In genomic region chr4:88458091-88458740, GRCh38 we compare ENCODE assay signal across 9 cellular contexts. TPM values are rescaled to one million over a fixed set of nuclear protein-coding genes. Genes with fewer than 3 reads are reported as not detected.
A peak's percentile ranks its signal among the peaks of the same experiment; 100 is the strongest.
DNase-seq lines count a peak whose midpoint lies in the region; ATAC-seq and TF ChIP-seq lines count a peak whose summit lies in the region.
"Had no signal": no experiment of that assay in that cellular context is flagged by ENCODE, and none has a peak within 500 bp of the region (broad histone marks: within the 10 kb centered on the region; RNA-seq: fewer than 3 reads in every experiment).

No MANE protein-coding gene starts in this region.

- POLR2A ChIA-PET in HEK293T (lab: Yijun Ruan, JAX) (no interaction called here), OCI-LY7 (lab: Charles Lee) (no interaction called here)

- H4K20me1 ChIP-seq in GM23248 (ENCODE audit: insufficient read depth): no peaks in the 10 kb centered on the region
- no peaks in the 10 kb centered on the region for H4K20me1 ChIP-seq in OCI-LY7 (ENCODE audit: insufficient read depth, low read length)

- no peak overlapping the region for H3K9ac ChIP-seq in GM23248
- H3K9ac ChIP-seq: SK-N-SH had no signal

- H3K27me3 ChIP-seq in GM23248 (replicated peaks; ENCODE audit: insufficient read depth) (peaks cover 12% of the 10 kb centered on the region; the same call in 1 of the 2 replicates), Peyer's patch (no peaks in the 10 kb centered on the region), gastroesophageal sphincter (no peaks in the 10 kb centered on the region), sigmoid colon (no peaks in the 10 kb centered on the region)

- WGBS in GM23248 (ENCODE audit: low coverage in 1 of 2, low lambda C conversion rate in 2 of 2, missing lambda C conversion rate in 2 of 2), 2 experiments: 50 to 57% methylated on average over 8 of the region's 8 CpGs
- 56 to 69% methylated on average over 8 of the region's 8 CpGs for WGBS in gastroesophageal sphincter (ENCODE audit: low coverage in 1 of 2), 2 donors
- WGBS in sigmoid colon, 2 donors: 32 to 48% methylated on average over 8 of the region's 8 CpGs

- H2AFZ ChIP-seq in GM23248 (peak overlapping the region; percentile 80), OCI-LY7 (ENCODE audit: low read length) (no peak overlapping the region)

- no peaks in the 10 kb centered on the region; the same call in 1 of the 2 replicates for H3F3A ChIP-seq in GM23248 (ENCODE audit: insufficient read depth)

- H3K9me3 ChIP-seq in GM23248 (ENCODE audit: low read depth) (no peaks in the 10 kb centered on the region), Peyer's patch (no peaks in the 10 kb centered on the region), gastroesophageal sphincter (no peaks in the 10 kb centered on the region), sigmoid colon (no peaks in the 10 kb centered on the region), OCI-LY7 (ENCODE audit: low read length) (no peaks in the 10 kb centered on the region)
- H3K9me3 ChIP-seq: SK-N-SH had no signal

- in situ Hi-C loops in GM23248 (cut with MboI): no loop called here

- no peak overlapping the region for H3K27ac ChIP-seq in GM23248
- peak overlapping the region in 2 of 4 donors; percentile 51 to 78 for H3K27ac ChIP-seq in Peyer's patch
- H3K27ac ChIP-seq in gastroesophageal sphincter: peak overlapping the region in 3 of 4 donors; percentile 84 to 87 (median 86)
- peak overlapping the region; percentile 75 to 85 (median 82) for H3K27ac ChIP-seq in sigmoid colon
- no peak overlapping the region for H3K27ac ChIP-seq in OCI-LY7 (ENCODE audit: low read depth, low read length, poor library complexity, severe bottlenecking)

- TF ChIP-seq POLR2A in Peyer's patch (IDR thresholded peaks at IDR 0.05) (no peak), gastroesophageal sphincter (IDR thresholded peaks at IDR 0.05) (no peak), sigmoid colon (IDR thresholded peaks at IDR 0.05) (no peak)

- H3K4me2 ChIP-seq in GM23248 (ENCODE audit: unreplicated experiment) (no peak overlapping the region), OCI-LY7 (ENCODE audit: low read length) (no peak overlapping the region)

- no peak for ATAC-seq in gastroesophageal sphincter
- ATAC-seq in HG03135 (IDR thresholded peaks at IDR 0.05; ENCODE audit: unreplicated experiment): no peak

- H3K9me2 ChIP-seq in GM23248 (ENCODE audit: insufficient read depth) (no peaks in the 10 kb centered on the region), OCI-LY7 (ENCODE audit: insufficient read depth, low read length) (no peaks in the 10 kb centered on the region)
- H3K9me2 ChIP-seq: SK-N-SH had no signal

- CTCF ChIA-PET in HEK293T (lab: Yijun Ruan, JAX) (no interaction called here), OCI-LY7 (lab: Charles Lee; ENCODE audit: unreplicated experiment) (no interaction called here)

- H3K79me2 ChIP-seq in GM23248 (ENCODE audit: insufficient read depth): no peaks in the 10 kb centered on the region
- no peaks in the 10 kb centered on the region for H3K79me2 ChIP-seq in OCI-LY7 (ENCODE audit: insufficient read depth, low read depth, low read length)

- TF ChIP-seq CTCF in Peyer's patch (IDR thresholded peaks at IDR 0.05) (no peak), gastroesophageal sphincter (IDR thresholded peaks at IDR 0.05) (no peak), sigmoid colon (IDR thresholded peaks at IDR 0.05) (no peak), OCI-LY7 (conservative IDR thresholded peaks at IDR 0.05; ENCODE audit: low read length) (no peak), GM20000 (IDR thresholded peaks at IDR 0.05; ENCODE audit: extremely low read depth, missing control alignments) (no peak)

- intact Hi-C loops in sigmoid colon (cut with DNase I): loop anchor here (5.0 to 10.0 kb wide), 2 partner anchors 64 to 1377 kb away; partner anchors contain the start of genes PYURF and SNCA
- intact Hi-C loops in OCI-LY7 (cut with micrococcal nuclease; ENCODE audit: unreplicated experiment): no loop called here

- H3K36me3 ChIP-seq in GM23248 (ENCODE audit: low read depth) (no peaks in the 10 kb centered on the region), Peyer's patch (peaks cover 0 to under 1% (median 0%) of the 10 kb centered on the region in 3 donors), gastroesophageal sphincter (peaks cover 0 to 11% of the 10 kb centered on the region in 2 donors), sigmoid colon (peaks cover 0 to 15% (median 0%) of the 10 kb centered on the region in 4 donors), OCI-LY7 (ENCODE audit: insufficient read depth, low read length) (no peaks in the 10 kb centered on the region)

- H3K4me3 ChIP-seq in GM23248 (no peak overlapping the region), Peyer's patch (peak overlapping the region in 3 of 4 donors; percentile 68 to 73 (median 68)), gastroesophageal sphincter (peak overlapping the region in 1 of 2 donors; percentile 79), sigmoid colon (peak overlapping the region; percentile 49 to 80 (median 62)), OCI-LY7 (ENCODE audit: low read depth, low read length, poor library complexity, severe bottlenecking) (no peak overlapping the region)

- BruUV-seq in OCI-LY7 (replicated peaks; lab: Mats Ljungman, UMichigan): no TSS peak

- DNase-seq in GM23248 (no peak), Peyer's patch (no peak), sigmoid colon (no peak), HEK293T (ENCODE audit: extremely low spot score) (no peak), OCI-LY7 (ENCODE audit: low spot score) (no peak), GM20000 (ENCODE audit: low spot score) (no peak)

- no peaks in the 10 kb centered on the region for H3K4me1 ChIP-seq in GM23248 (ENCODE audit: insufficient read depth)
- no peaks in the 10 kb centered on the region for H3K4me1 ChIP-seq in Peyer's patch
- peaks cover 0 to 21% (median 0%) of the 10 kb centered on the region in 3 donors for H3K4me1 ChIP-seq in gastroesophageal sphincter
- peaks cover 0 to 9% (median 2%) of the 10 kb centered on the region in 4 donors for H3K4me1 ChIP-seq in sigmoid colon
- peaks cover 11% of the 10 kb centered on the region for H3K4me1 ChIP-seq in OCI-LY7 (ENCODE audit: insufficient read depth, low read length, poor library complexity, severe bottlenecking)

- no peak for TF ChIP-seq EP300 in gastroesophageal sphincter (IDR thresholded peaks at IDR 0.05)
- TF ChIP-seq EP300 in sigmoid colon (IDR thresholded peaks at IDR 0.05): no peak

TF ChIP-seq in HEK293T, 16 proteins besides CTCF, POLR2A, EP300 and RAD21:
- TF ChIP-seq SUZ12 (IDR thresholded peaks at IDR 0.05): no peak
- no peak for TF ChIP-seq FOXA1 (IDR thresholded peaks at IDR 0.05)
- no peak for TF ChIP-seq FOXK2 (IDR thresholded peaks at IDR 0.05)

RNA-seq across cellular contexts. Expression of gene HERC5, which starts 1.3 kb away (rescaled TPM):
- 0.32 TPM in 1 of 2 replicates, not detected in the other for total RNA-seq in GM23248 (2014; rRNA removed; shearing (Covaris generic))
- polyA plus RNA-seq in GM23248 (2016; fragmentation: Nextera tagmentation; extraction: Ambion mirVana) (0.10 TPM in 2 replicates), sigmoid colon (1 to 10 TPM; 1.4 to 5.0 (median 3.0) TPM)
- total RNA-seq in Peyer's patch (10 to 100 TPM in 1 of 4 donors, 1 to 10 TPM in 3; 2.8 to 12.4 (median 4.0) TPM), gastroesophageal sphincter (1 to 10 TPM; 2.2 to 5.9 (median 3.9) TPM), sigmoid colon (1 to 10 TPM; 4.8 to 7.5 (median 6.0) TPM), OCI-LY7 (2022) (not detected in 2 replicates)
- total RNA-seq in OCI-LY7 (2014; rRNA removed; shearing (Covaris generic)): 0.18 TPM in 1 of 2 replicates, not detected in the other

Comparison
In these comparisons a context has a peak if more than half of its experiments do, and no peak if none do; other contexts are left out.
1. H3K27ac ChIP-seq: peak in gastroesophageal sphincter (3 of 4) and sigmoid colon (4 of 4); none in GM23248 (single experiment) and OCI-LY7 (single experiment).
2. H3K4me3 ChIP-seq: peak in Peyer's patch (3 of 4) and sigmoid colon (4 of 4); none in GM23248 (single experiment) and OCI-LY7 (single experiment).